Comparison of ENCODE assay signal across 7 cellular contexts in genomic region chr17:31009036-31009702, GRCh38. TPM values are rescaled to one million over a fixed set of nuclear protein-coding genes. Genes with fewer than 3 reads are reported as not detected.
DNase-seq lines count a peak whose midpoint lies in the region; ATAC-seq and TF ChIP-seq lines count a peak whose summit lies in the region.
"Not testable (repeated sequence)": the region's sequence is repeated elsewhere in the genome, so short reads cannot be mapped to it uniquely, and the experiment has no call there.

No MANE protein-coding gene starts in this region.

- intact Hi-C loops in Panc1 (cut with micrococcal nuclease; ENCODE audit: unreplicated experiment): not testable (repeated sequence)
- intact Hi-C loops in activated T-helper 1 cell treated with anti-CD3 and anti-CD28 coated beads, Interleukin-12 subunit alpha, Interleukin-12 subunit beta, Interleukin-2, Interleukin-4 antibody, amounts not matched to agents 30 ng/mL and 10 ng/mL and 1 ng/mL, durations not matched to agents 14 hours and 24 hours and 36 hours (cut with micrococcal nuclease): loop anchor here (2.0 kb wide), 1 partner anchor 86 kb away; the partner anchor contains the start of gene NF1
- intact Hi-C loops in heart left ventricle (cut with DNase I): loop anchor here in 1 of 10 donors (10.0 kb wide), 1 partner anchor 76 kb away; no protein-coding TSS in a partner anchor

- not testable (repeated sequence) for H3K9me3 Mint-ChIP-seq in activated T-helper 1 cell treated with anti-CD3 and anti-CD28 coated beads, Interleukin-12 subunit alpha, Interleukin-12 subunit beta, Interleukin-2, Interleukin-4 antibody, amounts not matched to agents 30 ng/mL and 10 ng/mL and 1 ng/mL, durations not matched to agents 14 hours and 24 hours and 36 hours

- peaks cover 16% of the 10 kb centered on the region for H3K27me3 Mint-ChIP-seq in activated T-helper 1 cell treated with anti-CD3 and anti-CD28 coated beads, Interleukin-12 subunit alpha, Interleukin-12 subunit beta, Interleukin-2, Interleukin-4 antibody, amounts not matched to agents 30 ng/mL and 10 ng/mL and 1 ng/mL, durations not matched to agents 14 hours and 24 hours and 36 hours (ENCODE audit: insufficient read depth)

- TF ChIP-seq POLR2A in heart left ventricle (IDR thresholded peaks at IDR 0.05): not testable (repeated sequence)

- not testable (repeated sequence) for H3K9me3 ChIP-seq in Panc1 (ENCODE audit: control insufficient read depth, insufficient read depth, low read depth, low read length); heart left ventricle

- H3K4me1 Mint-ChIP-seq in activated T-helper 1 cell treated with anti-CD3 and anti-CD28 coated beads, Interleukin-12 subunit alpha, Interleukin-12 subunit beta, Interleukin-2, Interleukin-4 antibody, amounts not matched to agents 30 ng/mL and 10 ng/mL and 1 ng/mL, durations not matched to agents 14 hours and 24 hours and 36 hours (ENCODE audit: low read depth): peaks cover 30% of the 10 kb centered on the region

- BruUV-seq in Panc1 (replicated peaks; lab: Mats Ljungman, UMichigan): not testable (repeated sequence)

- H3K27me3 ChIP-seq in Panc1 (ENCODE audit: control insufficient read depth, insufficient read depth, low read length); heart left ventricle: not testable (repeated sequence)

- ATAC-seq in Panc1: peak; percentile 8; the same call in 1 of the 2 replicates
- ATAC-seq in heart left ventricle: peak in 3 of 4 donors; percentile 11 to 25 (median 12)

- H3K4me1 ChIP-seq in Panc1 (ENCODE audit: control insufficient read depth, insufficient read depth, low read length): not testable (repeated sequence)
- peaks cover 0 to 23% (median 6%) of the 10 kb centered on the region in 12 donors for H3K4me1 ChIP-seq in heart left ventricle

- in situ Hi-C loops in Panc1 (cut with HindIII; ENCODE audit: low pct_unique_long_range_greater_than_20kb, low sequenced_read_pairs): not testable (repeated sequence)

- CTCF ChIA-PET in Panc1 (lab: Charles Lee): interaction anchor here (0.6 kb wide), 1 partner anchor 331 kb away, joined by 5 read pairs; no protein-coding TSS in a partner anchor

- H3K4me3 ChIP-seq in Panc1 (ENCODE audit: low read depth in 2 of 2, low read length in 2 of 2) (peak overlapping the region; percentile 43 to 63), choroid plexus epithelial cell (ENCODE audit: low read depth, low read length) (peak overlapping the region; percentile 75), heart left ventricle (peak overlapping the region; percentile 53 to 87 (median 75))

- WGBS in heart left ventricle, 4 donors: 26 to 51% (median 37%) methylated on average over 33 to 34 of the region's 34 CpGs

- peak overlapping the region; percentile 59 for H3K27ac Mint-ChIP-seq in activated T-helper 1 cell treated with anti-CD3 and anti-CD28 coated beads, Interleukin-12 subunit alpha, Interleukin-12 subunit beta, Interleukin-2, Interleukin-4 antibody, amounts not matched to agents 30 ng/mL and 10 ng/mL and 1 ng/mL, durations not matched to agents 14 hours and 24 hours and 36 hours

- peak; percentile 6 for DNase-seq in GM19238 (ENCODE audit: insufficient read length, low spot score)
- not testable (repeated sequence) for DNase-seq in Panc1 (ENCODE audit: low read depth, low spot score); activated T-helper 1 cell treated with anti-CD3 and anti-CD28 coated beads, Interleukin-12 subunit alpha, Interleukin-12 subunit beta, Interleukin-2, Interleukin-4 antibody, amounts not matched to agents 30 ng/mL and 10 ng/mL and 1 ng/mL, durations not matched to agents 14 hours and 24 hours and 36 hours (ENCODE audit: low spot score)
- DNase-seq in choroid plexus epithelial cell (ENCODE audit: low read depth): peak; percentile 25
- DNase-seq in heart left ventricle: peak in 1 of 5 donors; percentile 35
- DNase-seq in midbrain (lab: John Stamatoyannopoulos, UW): peak; percentile 37
- DNase-seq in stimulated activated CD4-positive, alpha-beta T cell treated with anti-CD3 and anti-CD28 coated beads, Interleukin-15, amount 100 ng/mL, for 24 hours: peak; percentile 23

- peak overlapping the region; percentile 85 for H3K4me3 Mint-ChIP-seq in activated T-helper 1 cell treated with anti-CD3 and anti-CD28 coated beads, Interleukin-12 subunit alpha, Interleukin-12 subunit beta, Interleukin-2, Interleukin-4 antibody, amounts not matched to agents 30 ng/mL and 10 ng/mL and 1 ng/mL, durations not matched to agents 14 hours and 24 hours and 36 hours

- not testable (repeated sequence) for H3K36me3 Mint-ChIP-seq in activated T-helper 1 cell treated with anti-CD3 and anti-CD28 coated beads, Interleukin-12 subunit alpha, Interleukin-12 subunit beta, Interleukin-2, Interleukin-4 antibody, amounts not matched to agents 30 ng/mL and 10 ng/mL and 1 ng/mL, durations not matched to agents 14 hours and 24 hours and 36 hours (ENCODE audit: low read depth)

- peak overlapping the region; percentile 62; the same call in 1 of the 2 replicates for H3K27ac ChIP-seq in Panc1 (ENCODE audit: low read length)
- peak overlapping the region; percentile 44 to 90 (median 77) for H3K27ac ChIP-seq in heart left ventricle

- POLR2A ChIA-PET in Panc1 (lab: Charles Lee): interaction anchor here (0.6 kb wide), 3 partner anchors 57 to 286 kb away, joined by 3 read pairs; no protein-coding TSS in a partner anchor

- H3K36me3 ChIP-seq in Panc1 (ENCODE audit: control insufficient read depth, insufficient read depth, low read length); heart left ventricle: not testable (repeated sequence)

- TF ChIP-seq CTCF in Panc1 (IDR thresholded peaks at IDR 0.05); choroid plexus epithelial cell (conservative IDR thresholded peaks at IDR 0.05; ENCODE audit: low read depth, low read length); heart left ventricle (IDR thresholded peaks at IDR 0.05): not testable (repeated sequence)

RNA-seq across cellular contexts. Expression of gene RNF135, which starts 38.3 kb away (rescaled TPM):
- total RNA-seq in Panc1 (2021; ENCODE audit: unreplicated experiment): 41.8 TPM
- 38.0 TPM for polyA plus RNA-seq in Panc1 (2012; ENCODE audit: insufficient read length)
- total RNA-seq in activated T-helper 1 cell treated with anti-CD3 and anti-CD28 coated beads, Interleukin-12 subunit alpha, Interleukin-12 subunit beta, Interleukin-2, Interleukin-4 antibody, amounts not matched to agents 30 ng/mL and 10 ng/mL and 1 ng/mL, durations not matched to agents 14 hours and 24 hours and 36 hours: 8.6 and 10.6 TPM in 2 replicates
- 10 to 100 TPM in 2 of 9 donors, 1 to 10 TPM in 7; 3.9 to 19.1 (median 5.6) TPM for total RNA-seq in heart left ventricle
- 1 to 10 TPM; 3.9 TPM for polyA plus RNA-seq in heart left ventricle
